Comparison of ENCODE assay signal across 25 cellular contexts in genomic region chr1:209807509-209807908, GRCh38. TPM values are rescaled to one million over a fixed set of nuclear protein-coding genes. Genes with fewer than 3 reads are reported as not detected.
DNase-seq lines count a peak whose midpoint lies in the region; FAIRE-seq and TF ChIP-seq lines count a peak whose summit lies in the region.
"Had no signal": no experiment of that assay in that cellular context is flagged by ENCODE, and none has a peak within 500 bp of the region (broad histone marks: within the 10 kb centered on the region; RNA-seq: fewer than 3 reads in every experiment).

No MANE protein-coding gene starts in this region.

- H3K4me2 ChIP-seq in GM23248 (ENCODE audit: unreplicated experiment) (peak overlapping the region; percentile 27), astrocyte (ENCODE audit: low read length) (peak overlapping the region; percentile 60), hepatocyte (no peak overlapping the region)
- H3K4me2 ChIP-seq: neural progenitor cell had no signal

- H3K4me3 ChIP-seq in GM23248 (no peak overlapping the region), astrocyte (ENCODE audit: insufficient read depth, low read depth, low read length) (no peak overlapping the region), hepatocyte (no peak overlapping the region)
- H3K4me3 ChIP-seq: neural progenitor cell, thoracic aorta had no signal

- 93 to 98% methylated on average over 4 of the region's 4 CpGs for WGBS in GM23248 (ENCODE audit: low coverage in 1 of 2, low lambda C conversion rate in 2 of 2, missing lambda C conversion rate in 2 of 2), 2 experiments
- 94% methylated on average over 4 of the region's 4 CpGs for WGBS in hepatocyte (ENCODE audit: low lambda C conversion rate, missing lambda C conversion rate)

- H3K9me2 ChIP-seq in GM23248 (ENCODE audit: insufficient read depth) = no peaks in the 10 kb centered on the region
- H3K9me2 ChIP-seq in hepatocyte (replicated peaks; ENCODE audit: insufficient read depth) = no peaks in the 10 kb centered on the region

- H3K4me1 ChIP-seq in GM23248 (ENCODE audit: insufficient read depth) = peaks cover 18% of the 10 kb centered on the region
- H3K4me1 ChIP-seq in astrocyte (ENCODE audit: insufficient read depth, low read length) = peaks cover 25% of the 10 kb centered on the region
- H3K4me1 ChIP-seq in hepatocyte (ENCODE audit: insufficient read depth) = peaks cover 7% of the 10 kb centered on the region

- H3K4me1 Mint-ChIP-seq in astrocyte (ENCODE audit: low read depth, unreplicated experiment) (peaks cover 29% of the 10 kb centered on the region), nephron progenitor cell (peaks cover 7% of the 10 kb centered on the region)

- H2AFZ ChIP-seq in GM23248 = no peak overlapping the region
- H2AFZ ChIP-seq in astrocyte (ENCODE audit: low read depth, low read length) = no peak overlapping the region
- H2AFZ ChIP-seq in hepatocyte = no peak overlapping the region
- H2AFZ ChIP-seq: neural progenitor cell had no signal

- CTCF ChIA-PET in RWPE1 (lab: Yijun Ruan, JAX) = interaction anchor here (0.7 to 2.4 kb wide), 2 partner anchors 16 to 20 kb away, joined by 6 to 19 read pairs; no protein-coding TSS in a partner anchor

- H3K36me3 Mint-ChIP-seq in astrocyte (ENCODE audit: low read depth, unreplicated experiment) (peaks cover 2% of the 10 kb centered on the region), nephron progenitor cell (ENCODE audit: low read depth) (no peaks in the 10 kb centered on the region)
- H3K36me3 Mint-ChIP-seq: activated CD8-positive, alpha-beta memory T cell treated with anti-CD3 and anti-CD28 coated beads, Interleukin-2, amount 10 ng/mL, durations not matched to agents 7 days and 5 days; neural progenitor cell had no signal

- no peak for FAIRE-seq in astrocyte (lab: Jason Lieb, UNC)
- FAIRE-seq in D721Med (lab: Jason Lieb, UNC) = no peak
- FAIRE-seq: endometrium, GM12892 had no signal

- H3K4me3 Mint-ChIP-seq in astrocyte (ENCODE audit: unreplicated experiment) = no peak overlapping the region
- no peak overlapping the region for H3K4me3 Mint-ChIP-seq in nephron progenitor cell
- H3K4me3 Mint-ChIP-seq: activated CD8-positive, alpha-beta memory T cell treated with anti-CD3 and anti-CD28 coated beads, Interleukin-2, amount 10 ng/mL, durations not matched to agents 7 days and 5 days; activated naive CD4-positive, alpha-beta T cell treated with anti-CD3 and anti-CD28 coated beads for 36 hours; dendritic cell treated with granulocyte-macrophage colony-stimulating factor and Interleukin-4, amounts not matched to agents 40 ng/mL and 50 ng/mL, for 4 days; neural progenitor cell; stimulated activated naive CD8-positive, alpha-beta T cell treated with anti-CD3 and anti-CD28 coated beads, Interleukin-15, Interleukin-2, amounts not matched to agents 100 ng/mL and 50 ng/mL, for 24 hours had no signal

- H3K79me2 ChIP-seq in GM23248 (ENCODE audit: insufficient read depth) (no peaks in the 10 kb centered on the region), astrocyte (ENCODE audit: insufficient read depth, low read length) (no peaks in the 10 kb centered on the region), hepatocyte (peaks cover 36% of the 10 kb centered on the region)

- peak overlapping the region; percentile 86 for H3K27ac Mint-ChIP-seq in astrocyte (ENCODE audit: unreplicated experiment)
- no peak overlapping the region for H3K27ac Mint-ChIP-seq in nephron progenitor cell
- H3K27ac Mint-ChIP-seq: activated CD8-positive, alpha-beta memory T cell treated with anti-CD3 and anti-CD28 coated beads, Interleukin-2, amount 10 ng/mL, durations not matched to agents 7 days and 5 days; activated naive CD4-positive, alpha-beta T cell treated with anti-CD3 and anti-CD28 coated beads for 36 hours; dendritic cell treated with granulocyte-macrophage colony-stimulating factor and Interleukin-4, amounts not matched to agents 40 ng/mL and 50 ng/mL, for 4 days; neural progenitor cell; progenitor cell of endocrine pancreas; stimulated activated naive CD8-positive, alpha-beta T cell treated with anti-CD3 and anti-CD28 coated beads, Interleukin-15, Interleukin-2, amounts not matched to agents 100 ng/mL and 50 ng/mL, for 24 hours had no signal

- H3K27ac ChIP-seq in GM23248 (peak overlapping the region; percentile 39), astrocyte (ENCODE audit: low read depth, low read length) (peak overlapping the region; percentile 36), hepatocyte (peak overlapping the region; percentile 97), RWPE1 (no peak overlapping the region)
- H3K27ac ChIP-seq: C4-2B, neural progenitor cell, thoracic aorta, WERI-Rb-1 had no signal

- H3K9ac ChIP-seq in GM23248 (no peak overlapping the region), astrocyte (ENCODE audit: low read length) (no peak overlapping the region)
- H3K9ac ChIP-seq: neural progenitor cell had no signal

- DNase-seq in GM13976 (ENCODE audit: low spot score) = peak; percentile 32
- no peak for DNase-seq in GM23248
- no peak for DNase-seq in astrocyte (ENCODE audit: low read depth)
- DNase-seq in hepatocyte (ENCODE audit: low spot score) = no peak
- no peak for DNase-seq in D721Med (ENCODE audit: insufficient read length, low spot score)
- DNase-seq in glomerular visceral epithelial cell (ENCODE audit: extremely low spot score) = no peak
- DNase-seq in nephron progenitor cell = no peak
- DNase-seq in RWPE1 (ENCODE audit: low spot score) = no peak
- DNase-seq: activated CD8-positive, alpha-beta memory T cell treated with anti-CD3 and anti-CD28 coated beads, Interleukin-2, amount 10 ng/mL, durations not matched to agents 7 days and 5 days; activated naive CD4-positive, alpha-beta T cell treated with anti-CD3 and anti-CD28 coated beads for 36 hours; head of caudate nucleus; Karpas-422; T-helper 9 cell; WERI-Rb-1 had no signal

- peaks cover 18% of the 10 kb centered on the region for H3F3A ChIP-seq in GM23248 (ENCODE audit: insufficient read depth)

- H3K9me3 ChIP-seq in GM23248 (ENCODE audit: low read depth) (no peaks in the 10 kb centered on the region), astrocyte (ENCODE audit: insufficient read depth, low read depth, low read length) (no peaks in the 10 kb centered on the region), hepatocyte (ENCODE audit: low read depth) (no peaks in the 10 kb centered on the region)
- H3K9me3 ChIP-seq: thoracic aorta had no signal

- no peaks in the 10 kb centered on the region for H4K20me1 ChIP-seq in GM23248 (ENCODE audit: insufficient read depth)
- H4K20me1 ChIP-seq in astrocyte (ENCODE audit: insufficient read depth, low read length) = no peaks in the 10 kb centered on the region
- peaks cover 7% of the 10 kb centered on the region for H4K20me1 ChIP-seq in hepatocyte (ENCODE audit: insufficient read depth, poor library complexity, severe bottlenecking)

- H3K27me3 ChIP-seq in GM23248 (replicated peaks; ENCODE audit: insufficient read depth) = no peaks in the 10 kb centered on the region
- H3K27me3 ChIP-seq in astrocyte (ENCODE audit: insufficient read depth, low read length) = no peaks in the 10 kb centered on the region
- H3K27me3 ChIP-seq in hepatocyte = no peaks in the 10 kb centered on the region

- no peaks in the 10 kb centered on the region for H3K36me3 ChIP-seq in GM23248 (ENCODE audit: low read depth)
- H3K36me3 ChIP-seq in astrocyte (ENCODE audit: insufficient read depth, low read length) = no peaks in the 10 kb centered on the region
- H3K36me3 ChIP-seq in hepatocyte (replicated peaks; ENCODE audit: insufficient read depth, low read depth) = no peaks in the 10 kb centered on the region
- H3K36me3 ChIP-seq: neural progenitor cell, thoracic aorta, WERI-Rb-1 had no signal

- H3K27me3 Mint-ChIP-seq in astrocyte (ENCODE audit: low read depth, unreplicated experiment) = no peaks in the 10 kb centered on the region
- peaks cover 57% of the 10 kb centered on the region for H3K27me3 Mint-ChIP-seq in nephron progenitor cell (ENCODE audit: low read depth, poor library complexity)
- H3K27me3 Mint-ChIP-seq: progenitor cell of endocrine pancreas had no signal

- in situ Hi-C loops in GM13976 (cut with MboI; ENCODE audit: low sequenced_read_pairs, unreplicated experiment) (no loop called here), GM23248 (cut with MboI) (no loop called here)

- POLR2A ChIA-PET in RWPE1 (lab: Yijun Ruan, JAX; ENCODE audit: low non-redundant PET) = interaction anchor here (1.2 to 1.3 kb wide), 2 partner anchors 9 to 10 kb away, joined by 11 to 16 read pairs; no protein-coding TSS in a partner anchor

- TF ChIP-seq CTCF in GM13976 (IDR thresholded peaks at IDR 0.05; ENCODE audit: borderline replicate concordance, control extremely low read depth, extremely low read depth, insufficient read depth, missing control alignments) (no peak), astrocyte (IDR thresholded peaks at IDR 0.05; ENCODE audit: insufficient read depth, low read depth, low read length) (no peak), hepatocyte (IDR thresholded peaks at IDR 0.05; ENCODE audit: poor library complexity) (no peak), D721Med (IDR thresholded peaks at IDR 0.05; ENCODE audit: insufficient read depth, missing control alignments) (no peak), nephron progenitor cell (IDR thresholded peaks at IDR 0.05) (no peak), RWPE1 (conservative IDR thresholded peaks at IDR 0.05; ENCODE audit: low read depth) (no peak)

- no peaks in the 10 kb centered on the region for H3K9me3 Mint-ChIP-seq in astrocyte (ENCODE audit: unreplicated experiment)
- H3K9me3 Mint-ChIP-seq in nephron progenitor cell = no peaks in the 10 kb centered on the region
- H3K9me3 Mint-ChIP-seq: activated naive CD4-positive, alpha-beta T cell treated with anti-CD3 and anti-CD28 coated beads for 36 hours; dendritic cell treated with granulocyte-macrophage colony-stimulating factor and Interleukin-4, amounts not matched to agents 40 ng/mL and 50 ng/mL, for 4 days; stimulated activated naive CD8-positive, alpha-beta T cell treated with anti-CD3 and anti-CD28 coated beads, Interleukin-15, Interleukin-2, amounts not matched to agents 100 ng/mL and 50 ng/mL, for 24 hours had no signal

RNA-seq across cellular contexts. Expression of gene IRF6, which starts 1.6 kb away (rescaled TPM):
- 1.3 and 1.6 TPM in 2 replicates for total RNA-seq in GM23248 (2014; rRNA removed; shearing (Covaris generic))
- polyA plus RNA-seq in GM23248 (2016; fragmentation: Nextera tagmentation; extraction: Ambion mirVana) = 0.84 and 0.86 TPM in 2 replicates
- total RNA-seq in astrocyte = 16.2 and 21.2 TPM in 2 replicates
- 34.2 and 35.3 TPM in 2 replicates for total RNA-seq in hepatocyte
- 21.3 and 31.0 TPM in 2 replicates for polyA plus RNA-seq in hepatocyte
- total RNA-seq: OCI-LY7 had no signal

RNA-seq across cellular contexts. Expression of gene UTP25, which starts 20.3 kb away (rescaled TPM):
- total RNA-seq in GM23248 (2014; rRNA removed; shearing (Covaris generic)) = 12.2 and 16.8 TPM in 2 replicates
- polyA plus RNA-seq in GM23248 (2016; fragmentation: Nextera tagmentation; extraction: Ambion mirVana) (9.5 TPM in 2 replicates), hepatocyte (3.2 and 5.2 TPM in 2 replicates)
- total RNA-seq in astrocyte (7.0 and 7.4 TPM in 2 replicates), hepatocyte (8.0 and 8.3 TPM in 2 replicates)

RNA-seq across cellular contexts. Expression of gene C1orf74, which starts 23.1 kb away (rescaled TPM):
- total RNA-seq in GM23248 (2014; rRNA removed; shearing (Covaris generic)) = 2.1 and 2.3 TPM in 2 replicates
- polyA plus RNA-seq in GM23248 (2016; fragmentation: Nextera tagmentation; extraction: Ambion mirVana) (1.4 and 1.5 TPM in 2 replicates), hepatocyte (2.2 and 2.7 TPM in 2 replicates)
- total RNA-seq in astrocyte (2.2 and 2.6 TPM in 2 replicates), hepatocyte (3.3 and 3.8 TPM in 2 replicates)

RNA-seq across cellular contexts. Expression of gene TRAF3IP3, which starts 51.7 kb away (rescaled TPM):
- total RNA-seq in GM23248 (2014; rRNA removed; shearing (Covaris generic)) = not detected in 2 replicates
- polyA plus RNA-seq in GM23248 (2016; fragmentation: Nextera tagmentation; extraction: Ambion mirVana) = 0.25 TPM in 1 of 2 replicates, not detected in the other
- total RNA-seq in astrocyte = not detected in 2 replicates
- 0.13 and 0.20 TPM in 2 replicates for total RNA-seq in hepatocyte
- polyA plus RNA-seq in hepatocyte = 0.16 TPM in 1 of 2 replicates, not detected in the other
- total RNA-seq: Calu3, NCI-H460, progenitor cell of endocrine pancreas had no signal
